In genomic region chr11:73221451-73221850, GRCh38 we compare ENCODE assay signal across 24 cellular contexts. TPM values are rescaled to one million over a fixed set of nuclear protein-coding genes. Genes with fewer than 3 reads are reported as not detected.
"Had no signal": no experiment of that assay in that cellular context is flagged by ENCODE, and none has a peak within 500 bp of the region (broad histone marks: within the 10 kb centered on the region; RNA-seq: fewer than 3 reads in every experiment).

No MANE protein-coding gene starts in this region.

- H3K36me3 ChIP-seq: left lung, tibial nerve, uterus had no signal

- H3K27ac ChIP-seq: foreskin keratinocyte, hepatocyte, left lung, tibial nerve, uterus had no signal

- H3K4me1 ChIP-seq: foreskin keratinocyte had no signal

- H3K4me3 ChIP-seq: hepatocyte, left lung, lung, tibial nerve, uterus had no signal

- H3K79me2 ChIP-seq: hepatocyte had no signal

- H3K9me3 ChIP-seq: left lung, tibial nerve, uterus had no signal

- ATAC-seq: activated naive CD4-positive, alpha-beta T cell treated with anti-CD3 and anti-CD28 coated beads, Interleukin-2, amount 50 U/mL, for 72 hours; activated T-helper 17 cell treated with anti-CD3 and anti-CD28 coated beads, Interleukin-2, amount 50 U/mL, for 72 hours; foreskin keratinocyte; left lung; stimulated activated effector memory CD8-positive, alpha-beta T cell treated with anti-CD3 and anti-CD28 coated beads, Interleukin-12 subunit alpha, Interleukin-12 subunit beta, amount 100 ng/mL, for 72 hours; stimulated activated naive CD8-positive, alpha-beta T cell treated with anti-CD3 and anti-CD28 coated beads, Interleukin-15, amount 100 ng/mL, for 72 hours; WTC11 had no signal

- DNase-seq: activated CD4-positive, alpha-beta T cell treated with anti-CD3 and anti-CD28 coated beads, Interleukin-2, amount 50 U/mL, for 4 hours; activated CD8-positive, alpha-beta memory T cell treated with anti-CD3 and anti-CD28 coated beads for 24 hours; activated CD8-positive, alpha-beta memory T cell treated with anti-CD3 and anti-CD28 coated beads, Interleukin-2, amount 50 U/mL, for 4 hours; activated T-cell treated with anti-CD3 and anti-CD28 coated beads, Interleukin-2, amount 50 U/mL, for 24 hours; dermis blood vessel endothelial cell; effector CD8-positive, alpha-beta T cell; erythroblast; foreskin keratinocyte; immature natural killer cell; kidney glomerular epithelial cell; naive B cell; retina; stimulated activated CD4-positive, alpha-beta T cell treated with anti-CD3 and anti-CD28 coated beads, Interleukin-12 subunit alpha, Interleukin-12 subunit beta, amount 100 ng/mL, for 4 hours; stimulated activated naive CD8-positive, alpha-beta T cell treated with anti-CD3 and anti-CD28 coated beads, Interleukin-15, amount 100 ng/mL, for 72 hours; uterus had no signal

- H3K4me2 ChIP-seq: hepatocyte had no signal

- H2AFZ ChIP-seq: hepatocyte had no signal

- H3K27me3 ChIP-seq: foreskin keratinocyte, uterus had no signal

RNA-seq across cellular contexts. Expression of gene P2RY2, which starts 3.4 kb away (rescaled TPM):
- total RNA-seq: activated naive CD4-positive, alpha-beta T cell treated with anti-CD3 and anti-CD28 coated beads, Interleukin-2, amount 50 U/mL, for 72 hours; activated T-helper 17 cell treated with anti-CD3 and anti-CD28 coated beads, Interleukin-2, amount 50 U/mL, for 72 hours had no signal

RNA-seq across cellular contexts. Expression of gene P2RY6, which starts 50.7 kb away (rescaled TPM):
- total RNA-seq: activated naive CD4-positive, alpha-beta T cell treated with anti-CD3 and anti-CD28 coated beads, Interleukin-2, amount 50 U/mL, for 72 hours; activated T-helper 17 cell treated with anti-CD3 and anti-CD28 coated beads, Interleukin-2, amount 50 U/mL, for 72 hours; dermis blood vessel endothelial cell; foreskin keratinocyte; T-helper 2 cell treated with Interferon-gamma antibody and Interleukin-4, amounts not matched to agents 100 ng/mL and 5 ng/mL, for 36 hours; WTC11 had no signal
